ENCODE assay signal across 1 cellular context in genomic region chr7:131735151-131735550, GRCh38.
TF ChIP-seq lines count a peak whose summit lies in the region.

No MANE protein-coding gene starts in this region.

TF ChIP-seq in GM23338, 12 proteins besides CTCF, POLR2A, EP300 and RAD21 (continued from another document):
- TF ChIP-seq, protein P1, sequence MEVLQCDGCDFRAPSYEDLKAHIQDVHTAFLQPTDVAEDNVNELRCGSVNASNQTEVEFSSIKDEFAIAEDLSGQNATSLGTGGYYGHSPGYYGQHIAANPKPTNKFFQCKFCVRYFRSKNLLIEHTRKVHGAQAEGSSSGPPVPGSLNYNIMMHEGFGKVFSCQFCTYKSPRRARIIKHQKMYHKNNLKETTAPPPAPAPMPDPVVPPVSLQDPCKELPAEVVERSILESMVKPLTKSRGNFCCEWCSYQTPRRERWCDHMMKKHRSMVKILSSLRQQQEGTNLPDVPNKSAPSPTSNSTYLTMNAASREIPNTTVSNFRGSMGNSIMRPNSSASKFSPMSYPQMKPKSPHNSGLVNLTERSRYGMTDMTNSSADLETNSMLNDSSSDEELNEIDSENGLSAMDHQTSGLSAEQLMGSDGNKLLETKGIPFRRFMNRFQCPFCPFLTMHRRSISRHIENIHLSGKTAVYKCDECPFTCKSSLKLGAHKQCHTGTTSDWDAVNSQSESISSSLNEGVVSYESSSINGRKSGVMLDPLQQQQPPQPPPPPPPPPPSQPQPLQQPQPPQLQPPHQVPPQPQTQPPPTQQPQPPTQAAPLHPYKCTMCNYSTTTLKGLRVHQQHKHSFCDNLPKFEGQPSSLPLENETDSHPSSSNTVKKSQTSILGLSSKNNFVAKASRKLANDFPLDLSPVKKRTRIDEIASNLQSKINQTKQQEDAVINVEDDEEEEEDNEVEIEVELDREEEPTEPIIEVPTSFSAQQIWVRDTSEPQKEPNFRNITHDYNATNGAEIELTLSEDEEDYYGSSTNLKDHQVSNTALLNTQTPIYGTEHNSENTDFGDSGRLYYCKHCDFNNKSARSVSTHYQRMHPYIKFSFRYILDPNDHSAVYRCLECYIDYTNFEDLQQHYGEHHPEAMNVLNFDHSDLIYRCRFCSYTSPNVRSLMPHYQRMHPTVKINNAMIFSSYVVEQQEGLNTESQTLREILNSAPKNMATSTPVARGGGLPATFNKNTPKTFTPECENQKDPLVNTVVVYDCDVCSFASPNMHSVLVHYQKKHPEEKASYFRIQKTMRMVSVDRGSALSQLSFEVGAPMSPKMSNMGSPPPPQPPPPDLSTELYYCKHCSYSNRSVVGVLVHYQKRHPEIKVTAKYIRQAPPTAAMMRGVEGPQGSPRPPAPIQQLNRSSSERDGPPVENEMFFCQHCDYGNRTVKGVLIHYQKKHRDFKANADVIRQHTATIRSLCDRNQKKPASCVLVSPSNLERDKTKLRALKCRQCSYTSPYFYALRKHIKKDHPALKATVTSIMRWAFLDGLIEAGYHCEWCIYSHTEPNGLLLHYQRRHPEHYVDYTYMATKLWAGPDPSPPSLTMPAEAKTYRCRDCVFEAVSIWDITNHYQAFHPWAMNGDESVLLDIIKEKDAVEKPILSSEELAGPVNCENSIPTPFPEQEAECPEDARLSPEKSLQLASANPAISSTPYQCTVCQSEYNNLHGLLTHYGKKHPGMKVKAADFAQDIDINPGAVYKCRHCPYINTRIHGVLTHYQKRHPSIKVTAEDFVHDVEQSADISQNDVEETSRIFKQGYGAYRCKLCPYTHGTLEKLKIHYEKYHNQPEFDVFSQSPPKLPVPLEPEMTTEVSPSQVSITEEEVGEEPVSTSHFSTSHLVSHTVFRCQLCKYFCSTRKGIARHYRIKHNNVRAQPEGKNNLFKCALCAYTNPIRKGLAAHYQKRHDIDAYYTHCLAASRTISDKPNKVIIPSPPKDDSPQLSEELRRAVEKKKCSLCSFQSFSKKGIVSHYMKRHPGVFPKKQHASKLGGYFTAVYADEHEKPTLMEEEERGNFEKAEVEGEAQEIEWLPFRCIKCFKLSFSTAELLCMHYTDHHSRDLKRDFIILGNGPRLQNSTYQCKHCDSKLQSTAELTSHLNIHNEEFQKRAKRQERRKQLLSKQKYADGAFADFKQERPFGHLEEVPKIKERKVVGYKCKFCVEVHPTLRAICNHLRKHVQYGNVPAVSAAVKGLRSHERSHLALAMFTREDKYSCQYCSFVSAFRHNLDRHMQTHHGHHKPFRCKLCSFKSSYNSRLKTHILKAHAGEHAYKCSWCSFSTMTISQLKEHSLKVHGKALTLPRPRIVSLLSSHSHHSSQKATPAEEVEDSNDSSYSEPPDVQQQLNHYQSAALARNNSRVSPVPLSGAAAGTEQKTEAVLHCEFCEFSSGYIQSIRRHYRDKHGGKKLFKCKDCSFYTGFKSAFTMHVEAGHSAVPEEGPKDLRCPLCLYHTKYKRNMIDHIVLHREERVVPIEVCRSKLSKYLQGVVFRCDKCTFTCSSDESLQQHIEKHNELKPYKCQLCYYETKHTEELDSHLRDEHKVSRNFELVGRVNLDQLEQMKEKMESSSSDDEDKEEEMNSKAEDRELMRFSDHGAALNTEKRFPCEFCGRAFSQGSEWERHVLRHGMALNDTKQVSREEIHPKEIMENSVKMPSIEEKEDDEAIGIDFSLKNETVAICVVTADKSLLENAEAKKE (CRISPR knock-in tag; IDR thresholded peaks at IDR 0.05): no peak
- TF ChIP-seq POLR2AphosphoS5 (IDR thresholded peaks at IDR 0.05; ENCODE audit: low read depth): no peak
- TF ChIP-seq ZNF114 (CRISPR knock-in tag; IDR thresholded peaks at IDR 0.05): no peak
- TF ChIP-seq ZNF331 (CRISPR knock-in tag; IDR thresholded peaks at IDR 0.05; ENCODE audit: low read depth): no peak
- TF ChIP-seq EZH2 (IDR thresholded peaks at IDR 0.05; ENCODE audit: low read depth, unreplicated experiment): no peak
- TF ChIP-seq, protein P2, sequence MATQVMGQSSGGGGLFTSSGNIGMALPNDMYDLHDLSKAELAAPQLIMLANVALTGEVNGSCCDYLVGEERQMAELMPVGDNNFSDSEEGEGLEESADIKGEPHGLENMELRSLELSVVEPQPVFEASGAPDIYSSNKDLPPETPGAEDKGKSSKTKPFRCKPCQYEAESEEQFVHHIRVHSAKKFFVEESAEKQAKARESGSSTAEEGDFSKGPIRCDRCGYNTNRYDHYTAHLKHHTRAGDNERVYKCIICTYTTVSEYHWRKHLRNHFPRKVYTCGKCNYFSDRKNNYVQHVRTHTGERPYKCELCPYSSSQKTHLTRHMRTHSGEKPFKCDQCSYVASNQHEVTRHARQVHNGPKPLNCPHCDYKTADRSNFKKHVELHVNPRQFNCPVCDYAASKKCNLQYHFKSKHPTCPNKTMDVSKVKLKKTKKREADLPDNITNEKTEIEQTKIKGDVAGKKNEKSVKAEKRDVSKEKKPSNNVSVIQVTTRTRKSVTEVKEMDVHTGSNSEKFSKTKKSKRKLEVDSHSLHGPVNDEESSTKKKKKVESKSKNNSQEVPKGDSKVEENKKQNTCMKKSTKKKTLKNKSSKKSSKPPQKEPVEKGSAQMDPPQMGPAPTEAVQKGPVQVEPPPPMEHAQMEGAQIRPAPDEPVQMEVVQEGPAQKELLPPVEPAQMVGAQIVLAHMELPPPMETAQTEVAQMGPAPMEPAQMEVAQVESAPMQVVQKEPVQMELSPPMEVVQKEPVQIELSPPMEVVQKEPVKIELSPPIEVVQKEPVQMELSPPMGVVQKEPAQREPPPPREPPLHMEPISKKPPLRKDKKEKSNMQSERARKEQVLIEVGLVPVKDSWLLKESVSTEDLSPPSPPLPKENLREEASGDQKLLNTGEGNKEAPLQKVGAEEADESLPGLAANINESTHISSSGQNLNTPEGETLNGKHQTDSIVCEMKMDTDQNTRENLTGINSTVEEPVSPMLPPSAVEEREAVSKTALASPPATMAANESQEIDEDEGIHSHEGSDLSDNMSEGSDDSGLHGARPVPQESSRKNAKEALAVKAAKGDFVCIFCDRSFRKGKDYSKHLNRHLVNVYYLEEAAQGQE (IDR thresholded peaks at IDR 0.05; ENCODE audit: unreplicated experiment): no peak
- no peak for TF ChIP-seq EZH2phosphoT487 (IDR thresholded peaks at IDR 0.05; ENCODE audit: unreplicated experiment)
- no peak for TF ChIP-seq NANOG (IDR thresholded peaks at IDR 0.05; ENCODE audit: borderline replicate concordance)
- no peak for TF ChIP-seq JUNB (IDR thresholded peaks at IDR 0.05; ENCODE audit: unreplicated experiment)
- TF ChIP-seq CREB1 (CRISPR knock-in tag; IDR thresholded peaks at IDR 0.05; ENCODE audit: low read depth): no peak
